ENCODE assay signal across 21 cellular contexts in genomic region chr10:42888504-42889095, GRCh38.
DNase-seq lines count a peak whose midpoint lies in the region; ATAC-seq and FAIRE-seq lines count a peak whose summit lies in the region.
"Had no signal": no experiment of that assay in that cellular context is flagged by ENCODE, and none has a peak within 500 bp of the region (broad histone marks: within the 10 kb centered on the region; RNA-seq: fewer than 3 reads in every experiment).

No MANE protein-coding gene starts in this region.

- no peak for ATAC-seq in left cardiac atrium
- no peak for ATAC-seq in HG03139 (IDR thresholded peaks at IDR 0.05; ENCODE audit: unreplicated experiment)

- peak; percentile 29 for DNase-seq in cardiac septum (ENCODE audit: low spot score)
- DNase-seq in left cardiac atrium: no peak
- peak; percentile 8 for DNase-seq in SHP77 treated with DMSO at 0.1 percent for 48 hours (lab: John Stamatoyannopoulos, UW)
- peak; percentile 59 for DNase-seq in foreskin melanocyte
- DNase-seq in urothelium cell line (ENCODE audit: low spot score): no peak
- no peak for DNase-seq in NCI-H524 (lab: John Stamatoyannopoulos, UW)
- no peak for DNase-seq in NCI-H1694 (lab: John Stamatoyannopoulos, UW)
- DNase-seq: C1 segment of cervical spinal cord; CD8-positive, alpha-beta memory T cell; DMS79; H9; Kasumi-1; MG63; NCI-H1092; NCI-H1436 treated with DMSO at 0.1 percent for 48 hours; NCI-H2029 treated with DMSO at 0.1 percent for 48 hours; NCI-H510A; NCI-H774; SW 1271 had no signal

- intact Hi-C loops in cardiac septum (cut with DNase I): no loop called here
- intact Hi-C loops in left cardiac atrium (cut with DNase I): no loop called here

- peak; percentile 95 for FAIRE-seq in urothelium cell line (lab: Jason Lieb, UNC)
- FAIRE-seq: G401.6 had no signal

Comparison
In these comparisons a context has a peak if more than half of its experiments do, and no peak if none do; other contexts are left out.
1. DNase-seq: peak in cardiac septum (single experiment), SHP77 treated with DMSO at 0.1 percent for 48 hours (single experiment) and foreskin melanocyte (single experiment); none in left cardiac atrium (single experiment), urothelium cell line (single experiment), NCI-H524 (0 of 2) and NCI-H1694 (single experiment).